Comparison of ENCODE assay signal across 9 cellular contexts in genomic region chr10:14478639-14479038, GRCh38.
DNase-seq lines count a peak whose midpoint lies in the region; ATAC-seq, FAIRE-seq and TF ChIP-seq lines count a peak whose summit lies in the region.
"Had no signal": no experiment of that assay in that cellular context is flagged by ENCODE, and none has a peak within 500 bp of the region (broad histone marks: within the 10 kb centered on the region; RNA-seq: fewer than 3 reads in every experiment).

No MANE protein-coding gene starts in this region.

- no peak overlapping the region for H3K27ac ChIP-seq in PC-3 (ENCODE audit: low read length)
- H3K27ac ChIP-seq: parathyroid adenoma had no signal

- H3K9me3 Mint-ChIP-seq in endothelial cell (ENCODE audit: unreplicated experiment) (peaks cover 7% of the 10 kb centered on the region), mesothelial cell of epicardium (peaks cover 3% of the 10 kb centered on the region)
- no peaks in the 10 kb centered on the region for H3K9me3 Mint-ChIP-seq in effector memory CD8-positive, alpha-beta T cell
- no peaks in the 10 kb centered on the region for H3K9me3 Mint-ChIP-seq in T-helper 2 cell treated with Interferon-gamma antibody and Interleukin-4, amounts not matched to agents 5 μg/mL and 100 μg/mL, for 36 hours

- intact Hi-C loops in PC-3 (cut with micrococcal nuclease), result no loop called here

- POLR2A ChIA-PET in PC-3 (lab: Charles Lee; ENCODE audit: unreplicated experiment), result no interaction called here

- ATAC-seq in PC-3 (no peak), HG02763 (IDR thresholded peaks at IDR 0.05; ENCODE audit: unreplicated experiment) (no peak)
- ATAC-seq in effector memory CD8-positive, alpha-beta T cell (replicated peaks), result no peak

- H3K4me2 ChIP-seq in PC-3 (ENCODE audit: low read length), result no peak overlapping the region

- H3K27ac Mint-ChIP-seq in endothelial cell (ENCODE audit: unreplicated experiment) (no peak overlapping the region), mesothelial cell of epicardium (no peak overlapping the region)
- H3K27ac Mint-ChIP-seq in effector memory CD8-positive, alpha-beta T cell, result no peak overlapping the region
- no peak overlapping the region for H3K27ac Mint-ChIP-seq in T-helper 2 cell treated with Interferon-gamma antibody and Interleukin-4, amounts not matched to agents 5 μg/mL and 100 μg/mL, for 36 hours

- H3K27me3 Mint-ChIP-seq in endothelial cell (ENCODE audit: unreplicated experiment), result no peaks in the 10 kb centered on the region
- peaks cover 26% of the 10 kb centered on the region for H3K27me3 Mint-ChIP-seq in mesothelial cell of epicardium (ENCODE audit: low read depth)
- peaks cover 36 to 39% of the 10 kb centered on the region in 2 donors for H3K27me3 Mint-ChIP-seq in effector memory CD8-positive, alpha-beta T cell
- peaks cover 26% of the 10 kb centered on the region for H3K27me3 Mint-ChIP-seq in T-helper 2 cell treated with Interferon-gamma antibody and Interleukin-4, amounts not matched to agents 5 μg/mL and 100 μg/mL, for 36 hours (ENCODE audit: low read depth)

- H4K20me1 ChIP-seq in PC-3 (ENCODE audit: low read length), result no peaks in the 10 kb centered on the region

- H3K36me3 Mint-ChIP-seq in endothelial cell (ENCODE audit: low read depth, unreplicated experiment) (peaks cover 5% of the 10 kb centered on the region), mesothelial cell of epicardium (no peaks in the 10 kb centered on the region)
- no peaks in the 10 kb centered on the region for H3K36me3 Mint-ChIP-seq in effector memory CD8-positive, alpha-beta T cell (ENCODE audit: insufficient read depth)
- H3K36me3 Mint-ChIP-seq in T-helper 2 cell treated with Interferon-gamma antibody and Interleukin-4, amounts not matched to agents 5 μg/mL and 100 μg/mL, for 36 hours (ENCODE audit: low read depth), result no peaks in the 10 kb centered on the region

- H3K4me1 Mint-ChIP-seq in endothelial cell (ENCODE audit: unreplicated experiment) (peaks cover 3% of the 10 kb centered on the region), mesothelial cell of epicardium (peaks cover 6% of the 10 kb centered on the region)
- peaks cover 0 to 3% of the 10 kb centered on the region in 2 donors for H3K4me1 Mint-ChIP-seq in effector memory CD8-positive, alpha-beta T cell (ENCODE audit: low read depth in 2 of 2)
- no peaks in the 10 kb centered on the region for H3K4me1 Mint-ChIP-seq in T-helper 2 cell treated with Interferon-gamma antibody and Interleukin-4, amounts not matched to agents 5 μg/mL and 100 μg/mL, for 36 hours (ENCODE audit: low read depth)

- no peak overlapping the region for H3K4me3 Mint-ChIP-seq in endothelial cell (ENCODE audit: unreplicated experiment)
- no peak overlapping the region for H3K4me3 Mint-ChIP-seq in mesothelial cell of epicardium
- no peak overlapping the region for H3K4me3 Mint-ChIP-seq in effector memory CD8-positive, alpha-beta T cell
- no peak overlapping the region for H3K4me3 Mint-ChIP-seq in T-helper 2 cell treated with Interferon-gamma antibody and Interleukin-4, amounts not matched to agents 5 μg/mL and 100 μg/mL, for 36 hours

- H3K9me2 ChIP-seq in PC-3 (replicated peaks; ENCODE audit: low read length), result no peaks in the 10 kb centered on the region

- no peaks in the 10 kb centered on the region for H3K36me3 ChIP-seq in PC-3 (ENCODE audit: low read depth, low read length)

- no peak overlapping the region for H3K4me3 ChIP-seq in PC-3 (ENCODE audit: low read length)

- CTCF ChIA-PET in PC-3 (lab: Charles Lee), result interaction anchor here (0.6 to 0.8 kb wide), 2 partner anchors 282 to 283 kb away, joined by 3 to 13 read pairs; no protein-coding TSS in a partner anchor

- H3K27me3 ChIP-seq in PC-3 (ENCODE audit: low read length), result no peaks in the 10 kb centered on the region

- peak; percentile 62 for TF ChIP-seq CTCF in D721Med (IDR thresholded peaks at IDR 0.05; ENCODE audit: insufficient read depth, missing control alignments)
- TF ChIP-seq CTCF in PC-3 (conservative IDR thresholded peaks at IDR 0.05; ENCODE audit: low read depth, low read length), result peak; percentile 49
- peak; percentile 48 for TF ChIP-seq CTCF in endothelial cell (IDR thresholded peaks at IDR 0.05; ENCODE audit: unreplicated experiment)
- peak; percentile 18 for TF ChIP-seq CTCF in mesothelial cell of epicardium (IDR thresholded peaks at IDR 0.05; ENCODE audit: unreplicated experiment)

- no peaks in the 10 kb centered on the region for H3F3A ChIP-seq in PC-3 (ENCODE audit: low read length, unreplicated experiment)

- H2AFZ ChIP-seq in PC-3 (ENCODE audit: low read length), result no peak overlapping the region
- H2AFZ ChIP-seq: parathyroid adenoma had no signal

- no peaks in the 10 kb centered on the region for H3K79me2 ChIP-seq in PC-3 (ENCODE audit: low read length)
- H3K79me2 ChIP-seq: parathyroid adenoma had no signal

- H3K9me3 ChIP-seq in PC-3 (ENCODE audit: low read length), result no peaks in the 10 kb centered on the region

- no peak for FAIRE-seq in D721Med (lab: Jason Lieb, UNC)

- no peaks in the 10 kb centered on the region for H3K4me1 ChIP-seq in PC-3 (ENCODE audit: insufficient read depth, low read length)
- H3K4me1 ChIP-seq: parathyroid adenoma had no signal

- no TSS peak for BruUV-seq in PC-3 (replicated peaks; lab: Mats Ljungman, UMichigan)

- no peak overlapping the region for H3K9ac ChIP-seq in PC-3 (ENCODE audit: low read length)
- H3K9ac ChIP-seq: parathyroid adenoma had no signal

- DNase-seq in D721Med (ENCODE audit: insufficient read length, low spot score) (no peak), HK-2 (ENCODE audit: unreplicated experiment) (peak; percentile 33), PC-3 (peak; percentile 27), endothelial cell (ENCODE audit: low spot score) (peak; percentile 56), mesothelial cell of epicardium (ENCODE audit: low spot score in 2 of 2, unreplicated experiment in 2 of 2) (peak in 1 of 2 experiments; percentile 56)
- DNase-seq in effector memory CD8-positive, alpha-beta T cell, result no peak
- DNase-seq in T-helper 2 cell treated with Interferon-gamma antibody and Interleukin-4, amounts not matched to agents 5 μg/mL and 100 μg/mL, for 36 hours (ENCODE audit: low spot score), result no peak

Comparison
In these comparisons a context has a peak if more than half of its experiments do, and no peak if none do; other contexts are left out.
1. DNase-seq: peak in HK-2 (single experiment), PC-3 (single experiment) and endothelial cell (single experiment); none in D721Med (single experiment), effector memory CD8-positive, alpha-beta T cell (0 of 3) and T-helper 2 cell treated with Interferon-gamma antibody and Interleukin-4, amounts not matched to agents 5 μg/mL and 100 μg/mL, for 36 hours (single experiment).
2. Peak in every context shown above with its lines, with median percentiles within 50 percentile points of each other: CTCF ChIP-seq.